8 cellular contexts compared by ENCODE assay signal in genomic region chr6:36962874-36963273, GRCh38. TPM values are rescaled to one million over a fixed set of nuclear protein-coding genes. Genes with fewer than 3 reads are reported as not detected.
DNase-seq lines count a peak whose midpoint lies in the region; ATAC-seq and TF ChIP-seq lines count a peak whose summit lies in the region.

No MANE protein-coding gene starts in this region.

- intact Hi-C loops in testis (cut with DNase I; ENCODE audit: low total_unique reads): no loop called here

- no peak overlapping the region for H4K8ac ChIP-seq in neuronal stem cell (ENCODE audit: low read depth, low read length)

- no peak overlapping the region for H3K14ac ChIP-seq in neuronal stem cell (ENCODE audit: low read length)

- WGBS in neuronal stem cell (ENCODE audit: extremely low coverage in 2 of 2, insufficient read length in 2 of 2, insufficient replicate concordance in 1 of 2), 2 donors: no CpG with 5 or more reads among the region's 12 CpGs
- WGBS in testis, 2 donors: 72 to 76% methylated on average over 12 of the region's 12 CpGs

- no peak overlapping the region for H4K91ac ChIP-seq in neuronal stem cell (ENCODE audit: low read depth, low read length, poor library complexity)

- H2AFZ ChIP-seq in neuronal stem cell (ENCODE audit: low read length): peak overlapping the region; percentile 77

- no peak overlapping the region for H2BK120ac ChIP-seq in neuronal stem cell (ENCODE audit: low read depth, low read length)

- H3K27me3 ChIP-seq in GM06990 (replicated peaks; ENCODE audit: control insufficient read depth, insufficient read depth, low read length) (no peaks in the 10 kb centered on the region), neuronal stem cell (ENCODE audit: control insufficient read depth in 3 of 3, insufficient read depth in 3 of 3, low read depth in 1 of 3, low read length in 3 of 3) (no peaks in the 10 kb centered on the region), testis (no peaks in the 10 kb centered on the region)

- H3K4me3 ChIP-seq in GM06990 (replicated peaks; ENCODE audit: low read depth, low read length) (no peak overlapping the region), neuronal stem cell (ENCODE audit: low read length in 2 of 2) (no peak overlapping the region), testis (no peak overlapping the region)

- no peak overlapping the region for H3K9ac ChIP-seq in neuronal stem cell (ENCODE audit: low read depth, low read length, poor library complexity)

- no peak overlapping the region for H2BK12ac ChIP-seq in neuronal stem cell (ENCODE audit: low read length)

- H3K9me3 ChIP-seq in neuronal stem cell (replicated peaks in 1 of 2; ENCODE audit: control insufficient read depth in 2 of 2, insufficient read depth in 1 of 2, low read depth in 1 of 2, low read length in 2 of 2) (no peaks in the 10 kb centered on the region), testis (no peaks in the 10 kb centered on the region)

- no peak overlapping the region for H3K23ac ChIP-seq in neuronal stem cell (ENCODE audit: low read depth, low read length, poor library complexity)

- peaks cover 1% of the 10 kb centered on the region for H3K36me3 ChIP-seq in GM06990 (ENCODE audit: control insufficient read depth, insufficient read depth, low read length)
- peaks cover 12 to 18% of the 10 kb centered on the region in 2 donors for H3K36me3 ChIP-seq in neuronal stem cell (replicated peaks in 1 of 2; ENCODE audit: control insufficient read depth in 2 of 2, insufficient read depth in 2 of 2, low read length in 2 of 2)
- no peaks in the 10 kb centered on the region for H3K36me3 ChIP-seq in testis (ENCODE audit: low read depth, missing control alignments)

- H3K18ac ChIP-seq in neuronal stem cell (ENCODE audit: low read length): no peak overlapping the region

- no peak overlapping the region for H2BK5ac ChIP-seq in neuronal stem cell (ENCODE audit: low read length)

- no peak for TF ChIP-seq CTCF in GM06990 (IDR thresholded peaks at IDR 0.05; ENCODE audit: insufficient read depth, low read length, poor library complexity, severe bottlenecking)
- TF ChIP-seq CTCF in testis (IDR thresholded peaks at IDR 0.05): no peak

- H3K79me1 ChIP-seq in neuronal stem cell (ENCODE audit: low read depth, low read length): no peaks in the 10 kb centered on the region

- no peak overlapping the region for H2AK5ac ChIP-seq in neuronal stem cell (ENCODE audit: low read depth, low read length)

- no peak overlapping the region for H3K4ac ChIP-seq in neuronal stem cell (ENCODE audit: low read length)

- ATAC-seq in esophagus mucosa: peak; percentile 17
- no peak for ATAC-seq in HG03097 (IDR thresholded peaks at IDR 0.05; ENCODE audit: low FRiP score, unreplicated experiment)

- peak; percentile 37 for DNase-seq in GM06990 (ENCODE audit: extremely low read depth, insufficient read length)
- DNase-seq in NCI-H446 treated with DMSO at 0.1 percent for 48 hours (lab: John Stamatoyannopoulos, UW): peak; percentile 12
- peak; percentile 54 for DNase-seq in activated CD8-positive, alpha-beta memory T cell treated with anti-CD3 and anti-CD28 coated beads, Interleukin-2, amount 50 U/mL, for 24 hours (ENCODE audit: extremely low read depth)
- peak; percentile 71 for DNase-seq in neuronal stem cell (ENCODE audit: low spot score)
- peak; percentile 80 for DNase-seq in testis
- no peak for DNase-seq in NCI-H128 (lab: John Stamatoyannopoulos, UW; ENCODE audit: unreplicated experiment)

- peaks cover 7 to 10% of the 10 kb centered on the region in 2 donors for H3K4me1 ChIP-seq in neuronal stem cell (ENCODE audit: control insufficient read depth in 2 of 2, insufficient read depth in 1 of 2, low read depth in 1 of 2, low read length in 2 of 2)
- H3K4me1 ChIP-seq in testis: peaks cover 11% of the 10 kb centered on the region

- H3K27ac ChIP-seq in neuronal stem cell (replicated peaks; ENCODE audit: low read length): no peak overlapping the region
- no peak overlapping the region for H3K27ac ChIP-seq in testis

- H3K4me2 ChIP-seq in neuronal stem cell (ENCODE audit: insufficient read depth, low read length, poor library complexity, severe bottlenecking): no peak overlapping the region

- no peak for TF ChIP-seq POLR2A in testis (IDR thresholded peaks at IDR 0.05)

- H2BK15ac ChIP-seq in neuronal stem cell (ENCODE audit: low read length): no peak overlapping the region

RNA-seq across cellular contexts. Expression of gene PI16, which starts 8.3 kb away (rescaled TPM):
- total RNA-seq in esophagus mucosa: 0.20 TPM
- 0.10 TPM for polyA plus RNA-seq in neuronal stem cell (2013, experiment 1 of 2)
- polyA plus RNA-seq in neuronal stem cell (2013, experiment 2 of 2): 0.12 TPM
- total RNA-seq in testis: 10 to 100 TPM in 1 of 2 donors, 1 to 10 TPM in 1; 9.8 to 24.7 TPM
- 79.3 TPM for polyA plus RNA-seq in testis (ENCODE audit: insufficient read depth, low read depth, low replicate concordance)

RNA-seq across cellular contexts. Expression of gene MTCH1, which starts 23.1 kb away (rescaled TPM):
- 88.0 TPM for total RNA-seq in esophagus mucosa
- polyA plus RNA-seq in neuronal stem cell (2013, experiment 1 of 2): 125 TPM
- 118 TPM for polyA plus RNA-seq in neuronal stem cell (2013, experiment 2 of 2)
- total RNA-seq in testis: 100 to 1,000 TPM; 227 to 316 TPM
- 157 TPM for polyA plus RNA-seq in testis (ENCODE audit: insufficient read depth, low read depth, low replicate concordance)

RNA-seq across cellular contexts. Expression of gene FGD2, which starts 42.6 kb away (rescaled TPM):
- total RNA-seq in esophagus mucosa (9.8 TPM), testis (10 to 100 TPM in 1 of 2 donors, 1 to 10 TPM in 1; 7.0 to 16.0 TPM)
- 0.04 TPM for polyA plus RNA-seq in neuronal stem cell (2013, experiment 1 of 2)
- polyA plus RNA-seq in neuronal stem cell (2013, experiment 2 of 2): 0.03 TPM
- polyA plus RNA-seq in testis (ENCODE audit: insufficient read depth, low read depth, low replicate concordance): 5.8 TPM
